In genomic region chr12:133130038-133130807, GRCh38 we compare ENCODE assay signal across 8 cellular contexts. TPM values are rescaled to one million over a fixed set of nuclear protein-coding genes. Genes with fewer than 3 reads are reported as not detected.
DNase-seq lines count a peak whose midpoint lies in the region; ATAC-seq and TF ChIP-seq lines count a peak whose summit lies in the region.

ZNF10 (plus strand) TSS chr12:133130627; CDS start chr12:133144493, 13,866 bp downstream.
ZNF891 (minus strand) TSS chr12:133130274; CDS start chr12:133121918, 8,356 bp downstream.

- CTCF ChIA-PET in activated CD8-positive, alpha-beta T cell treated with anti-CD3 and anti-CD28 coated beads for 36 hours (lab: Charles Lee): interaction anchor here (0.9 kb wide), 1 partner anchor 94 kb away, joined by 3 read pairs; no protein-coding TSS in a partner anchor

- H3K36me3 ChIP-seq in lower lobe of right lung: peaks cover 4% of the 10 kb centered on the region

- H3K4me3 Mint-ChIP-seq in CD14-positive monocyte: peak within 1 kb of the TSS; percentile 86 to 92
- H3K4me3 Mint-ChIP-seq in activated CD8-positive, alpha-beta T cell treated with anti-CD3 and anti-CD28 coated beads for 36 hours: peak within 1 kb of the TSS; percentile 89

- H3K27me3 ChIP-seq in lower lobe of right lung (ENCODE audit: low read depth): no peaks in the 10 kb centered on the region

- peaks cover 16% of the 10 kb centered on the region for H3K4me1 ChIP-seq in lower lobe of right lung

- H3K4me3 ChIP-seq in lower lobe of right lung: peak within 1 kb of the TSS; percentile 87

- no peak for TF ChIP-seq CTCF in CD14-positive monocyte (IDR thresholded peaks at IDR 0.05)
- no peak for TF ChIP-seq CTCF in activated CD8-positive, alpha-beta T cell treated with anti-CD3 and anti-CD28 coated beads for 36 hours (IDR thresholded peaks at IDR 0.05)
- no peak for TF ChIP-seq CTCF in lower lobe of right lung (IDR thresholded peaks at IDR 0.05)

- ATAC-seq in GM19372 (IDR thresholded peaks at IDR 0.05; ENCODE audit: low read depth, unreplicated experiment) (peak; percentile 88), HG03558 (IDR thresholded peaks at IDR 0.05; ENCODE audit: extremely low read depth, unreplicated experiment) (peak; percentile 71), lower lobe of right lung (peak; percentile 99 to 100)
- peak; percentile 93 for ATAC-seq in activated CD8-positive, alpha-beta T cell treated with anti-CD3 and anti-CD28 coated beads for 36 hours

- peaks cover 0 to 3% (median 1%) of the 10 kb centered on the region in 3 donors for H3K27me3 Mint-ChIP-seq in CD14-positive monocyte (ENCODE audit: low read depth in 3 of 3)
- H3K27me3 Mint-ChIP-seq in activated CD8-positive, alpha-beta T cell treated with anti-CD3 and anti-CD28 coated beads for 36 hours: no peaks in the 10 kb centered on the region

- peaks cover 15% of the 10 kb centered on the region for H3K4me1 Mint-ChIP-seq in CD14-positive monocyte
- peaks cover 12% of the 10 kb centered on the region for H3K4me1 Mint-ChIP-seq in activated CD8-positive, alpha-beta T cell treated with anti-CD3 and anti-CD28 coated beads for 36 hours (ENCODE audit: low read depth)

- H3K9me3 ChIP-seq in lower lobe of right lung: peaks cover 66% of the 10 kb centered on the region

- intact Hi-C loops in CD14-positive monocyte (cut with micrococcal nuclease) (loop anchor here (1.0 to 5.0 kb wide), 6 partner anchors 49 to 144 kb away; partner anchors contain the start of genes ZNF140 (in 2 of the 2), ZNF268 (in 2 of the 2), ZNF84 (in 2 of the 2) and ZNF26 (in 1 of the 2)), lower lobe of right lung (cut with DNase I) (no loop called here)
- intact Hi-C loops in activated CD8-positive, alpha-beta T cell treated with anti-CD3 and anti-CD28 coated beads for 36 hours (cut with micrococcal nuclease): loop anchor here (2.0 kb wide), 1 partner anchor 49 kb away; the partner anchor contains the start of gene ZNF140

- DNase-seq in CD14-positive monocyte (ENCODE audit: low spot score): peak; percentile 89
- peak; percentile 89 for DNase-seq in NCI-H748 treated with DMSO at 0.1 percent for 48 hours (lab: John Stamatoyannopoulos, UW)
- peak; percentile 97 for DNase-seq in activated CD8-positive, alpha-beta T cell treated with anti-CD3 and anti-CD28 coated beads for 36 hours
- DNase-seq in ecto neural progenitor cell (ENCODE audit: low spot score): peak; percentile 100
- DNase-seq in lower lobe of right lung: peak; percentile 97
- DNase-seq in stimulated activated CD4-positive, alpha-beta T cell treated with anti-CD3 and anti-CD28 coated beads, TNF-alpha, amount 100 ng/mL, for 1 hour (ENCODE audit: low read depth in 3 of 3, low spot score in 1 of 3): peak; percentile 88 to 96 (median 88)

- H3K27ac ChIP-seq in lower lobe of right lung: peak within 1 kb of the TSS; percentile 97

- POLR2A ChIA-PET in activated CD8-positive, alpha-beta T cell treated with anti-CD3 and anti-CD28 coated beads for 36 hours (lab: Charles Lee): interaction anchor here (0.6 to 4.0 kb wide), 8 partner anchors 10 to 224 kb away, joined by 3 to 17 read pairs (median 4); partner anchors contain the start of genes ZNF26 and ZNF268

- peaks cover 39 to 98% (median 86%) of the 10 kb centered on the region in 7 donors for H3K9me3 Mint-ChIP-seq in CD14-positive monocyte
- peaks cover 40% of the 10 kb centered on the region for H3K9me3 Mint-ChIP-seq in activated CD8-positive, alpha-beta T cell treated with anti-CD3 and anti-CD28 coated beads for 36 hours

- H3K27ac Mint-ChIP-seq in CD14-positive monocyte: peak within 1 kb of the TSS; percentile 88 to 97 (median 95)
- H3K27ac Mint-ChIP-seq in activated CD8-positive, alpha-beta T cell treated with anti-CD3 and anti-CD28 coated beads for 36 hours: peak within 1 kb of the TSS; percentile 99

- peaks cover 13 to 31% of the 10 kb centered on the region in 2 donors for H3K36me3 Mint-ChIP-seq in CD14-positive monocyte
- H3K36me3 Mint-ChIP-seq in activated CD8-positive, alpha-beta T cell treated with anti-CD3 and anti-CD28 coated beads for 36 hours (ENCODE audit: low read depth): peaks cover 67% of the 10 kb centered on the region

RNA-seq across cellular contexts. Expression of gene ZNF10, which starts in this region (rescaled TPM):
- polyA plus RNA-seq in CD14-positive monocyte: under 1 TPM; 0.68 to 0.79 TPM
- 1 to 10 TPM; 6.0 to 7.2 TPM for total RNA-seq in activated CD8-positive, alpha-beta T cell treated with anti-CD3 and anti-CD28 coated beads for 36 hours
- total RNA-seq in lower lobe of right lung: 7.7 TPM

RNA-seq across cellular contexts. Expression of gene ZNF891, which starts in this region (rescaled TPM):
- under 1 TPM; 0.08 to 0.18 TPM for polyA plus RNA-seq in CD14-positive monocyte
- total RNA-seq in activated CD8-positive, alpha-beta T cell treated with anti-CD3 and anti-CD28 coated beads for 36 hours: 1 to 10 TPM; 1.7 to 1.8 TPM
- 2.6 TPM for total RNA-seq in lower lobe of right lung

Comparison
In these comparisons a context has a peak if more than half of its experiments do, and no peak if none do; other contexts are left out.
1. Peak in every context shown above with its lines: DNase-seq, ATAC-seq, H3K4me3 ChIP-seq and H3K27ac ChIP-seq.
2. Peak in DNase-seq in CD14-positive monocyte; RNA of the genes that start here not detected or under 1 TPM.